28 cellular contexts compared by ENCODE assay signal in genomic region chr6:55674672-55675071, GRCh38.
"Had no signal": no experiment of that assay in that cellular context is flagged by ENCODE, and none has a peak within 500 bp of the region (broad histone marks: within the 10 kb centered on the region; RNA-seq: fewer than 3 reads in every experiment).

No MANE protein-coding gene starts in this region.

- H3K27ac ChIP-seq: body of pancreas, epithelial cell of prostate, esophagus squamous epithelium, gastroesophageal sphincter, pancreas, prostate gland, stomach, thyroid gland, upper lobe of left lung had no signal

- H3K4me3 ChIP-seq: body of pancreas, esophagus squamous epithelium, gastroesophageal sphincter, pancreas, prostate gland, stomach, thyroid gland, upper lobe of left lung had no signal

- H3K36me3 ChIP-seq: esophagus squamous epithelium, gastroesophageal sphincter, pancreas, prostate gland, stomach, thyroid gland, upper lobe of left lung had no signal

- DNase-seq: activated CD4-positive, alpha-beta T cell treated with anti-CD3 and anti-CD28 coated beads for 36 hours; activated CD4-positive, CD25-positive, alpha-beta regulatory T cell; activated CD8-positive, alpha-beta memory T cell treated with anti-CD3 and anti-CD28 coated beads, Interleukin-2, amount 10 ng/mL, durations not matched to agents 7 days and 5 days; activated CD8-positive, alpha-beta T cell treated with anti-CD3 and anti-CD28 coated beads, Interleukin-2, amount 10 ng/mL, durations not matched to agents 7 days and 5 days; activated naive CD4-positive, alpha-beta T cell; activated T-cell treated with anti-CD3 and anti-CD28 coated beads, Interleukin-2, amount 50 U/mL, for 72 hours; aorta; body of pancreas; dermis blood vessel endothelial cell; effector CD4-positive, alpha-beta T cell; esophagus squamous epithelium; head of caudate nucleus; hippocampal formation; kidney; left colon; mammary epithelial cell; nephron progenitor cell; pancreas; retina; stimulated activated CD4-positive, alpha-beta T cell treated with anti-CD3 and anti-CD28 coated beads, Interleukin-15, amount 100 ng/mL, for 24 hours; stimulated activated CD4-positive, alpha-beta T cell treated with anti-CD3 and anti-CD28 coated beads, Interleukin-2, amount 100 ng/mL, for 24 hours; stimulated activated naive B cell treated with anti-CD40 and anti-IgM and Interleukin-4, amounts not matched to agents 10 μg/mL and 1 μg/mL and 100 μg/mL, for 72 hours; stomach; thyroid gland; upper lobe of left lung had no signal

- H3K9me3 ChIP-seq: body of pancreas, esophagus squamous epithelium, gastroesophageal sphincter, pancreas, prostate gland, stomach, thyroid gland, upper lobe of left lung had no signal

- H3K27me3 ChIP-seq: body of pancreas, esophagus squamous epithelium, gastroesophageal sphincter, pancreas, stomach, thyroid gland, upper lobe of left lung had no signal

- H3K4me1 ChIP-seq: body of pancreas, esophagus squamous epithelium, gastroesophageal sphincter, pancreas, prostate gland, stomach, thyroid gland, upper lobe of left lung had no signal
